9 cellular contexts compared by ENCODE assay signal in the genomic region with DNA sequence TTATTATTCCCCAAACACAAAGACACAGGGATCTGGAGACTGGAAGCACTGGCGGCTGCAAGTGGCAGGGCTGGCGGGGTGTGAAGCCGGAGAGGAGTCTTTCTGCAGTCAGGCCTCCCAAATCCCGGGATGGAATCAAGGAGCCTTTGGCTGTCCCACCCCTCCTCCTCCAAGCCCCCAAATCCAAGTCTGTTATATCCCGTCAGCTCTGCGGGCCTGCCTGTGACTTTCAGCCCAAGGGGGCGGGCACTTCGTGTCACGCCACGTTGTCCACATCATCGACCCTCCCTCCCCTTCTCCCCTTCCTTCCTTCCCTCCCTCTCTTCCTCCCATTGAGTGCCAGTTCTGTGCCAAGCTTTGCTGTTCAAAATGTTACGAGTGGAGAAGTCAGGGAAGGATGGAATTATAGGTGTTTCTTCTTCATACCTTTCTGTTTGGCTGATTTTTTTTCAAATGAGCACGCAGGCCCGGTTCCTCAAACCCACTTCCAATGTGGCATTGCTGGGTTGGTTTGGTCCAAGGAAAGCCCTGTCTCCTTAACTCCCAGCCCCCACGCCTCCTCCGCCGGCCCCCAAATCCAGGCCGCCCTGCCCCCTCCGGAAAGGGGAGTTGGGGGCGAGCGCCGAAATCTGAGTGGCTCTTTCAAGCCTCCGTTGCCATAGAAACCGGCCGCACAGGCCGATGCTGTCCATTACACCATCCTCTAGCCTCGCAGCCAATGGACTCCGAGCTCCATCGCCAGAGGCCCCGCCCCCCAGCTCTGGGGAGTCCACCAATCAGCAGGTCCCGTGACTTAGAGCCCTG. TPM values are rescaled to one million over a fixed set of nuclear protein-coding genes. Genes with fewer than 3 reads are reported as not detected.
DNase-seq lines count a peak whose midpoint lies in the region; ATAC-seq and TF ChIP-seq lines count a peak whose summit lies in the region.
"Had no signal": no experiment of that assay in that cellular context is flagged by ENCODE, and none has a peak within 500 bp of the region (broad histone marks: within the 10 kb centered on the region; RNA-seq: fewer than 3 reads in every experiment).

No MANE protein-coding gene starts in this region.

- H3K36me3 Mint-ChIP-seq in CD8-positive, alpha-beta memory T cell = no peaks in the 10 kb centered on the region
- peaks cover 9% of the 10 kb centered on the region for H3K36me3 Mint-ChIP-seq in nephron progenitor cell (ENCODE audit: low read depth)

- no peaks in the 10 kb centered on the region for H3K27me3 Mint-ChIP-seq in CD8-positive, alpha-beta memory T cell
- no peaks in the 10 kb centered on the region for H3K27me3 Mint-ChIP-seq in nephron progenitor cell (ENCODE audit: low read depth, poor library complexity)
- no peaks in the 10 kb centered on the region for H3K27me3 Mint-ChIP-seq in stimulated activated naive CD8-positive, alpha-beta T cell treated with anti-CD3 and anti-CD28 coated beads, Interleukin-15, amount 100 ng/mL, for 72 hours

- peak; percentile 100 for ATAC-seq in Panc1
- ATAC-seq in stimulated activated naive CD8-positive, alpha-beta T cell treated with anti-CD3 and anti-CD28 coated beads, Interleukin-15, amount 100 ng/mL, for 72 hours = peak; percentile 100

- peaks cover 9 to 14% (median 10%) of the 10 kb centered on the region in 3 donors for H3K4me1 Mint-ChIP-seq in CD8-positive, alpha-beta memory T cell
- peaks cover 69% of the 10 kb centered on the region for H3K4me1 Mint-ChIP-seq in nephron progenitor cell
- peaks cover 21% of the 10 kb centered on the region for H3K4me1 Mint-ChIP-seq in stimulated activated naive CD8-positive, alpha-beta T cell treated with anti-CD3 and anti-CD28 coated beads, Interleukin-15, amount 100 ng/mL, for 72 hours

- no TSS peak for BruUV-seq in Panc1 (replicated peaks; lab: Mats Ljungman, UMichigan)

- H3K36me3 ChIP-seq in CD8-positive, alpha-beta memory T cell (ENCODE audit: insufficient read depth, low read length) = no peaks in the 10 kb centered on the region
- no peaks in the 10 kb centered on the region for H3K36me3 ChIP-seq in Panc1 (ENCODE audit: control insufficient read depth, insufficient read depth, low read length)

- H3K9me3 ChIP-seq in CD8-positive, alpha-beta memory T cell (ENCODE audit: low read length) = no peaks in the 10 kb centered on the region
- no peaks in the 10 kb centered on the region for H3K9me3 ChIP-seq in Panc1 (ENCODE audit: control insufficient read depth, insufficient read depth, low read depth, low read length)

- peaks cover 11% of the 10 kb centered on the region for H3K4me1 ChIP-seq in CD8-positive, alpha-beta memory T cell (ENCODE audit: insufficient read depth, low read length)
- peaks cover 12% of the 10 kb centered on the region for H3K4me1 ChIP-seq in Panc1 (ENCODE audit: control insufficient read depth, insufficient read depth, low read length)

- POLR2A ChIA-PET in CD8-positive, alpha-beta memory T cell (lab: Charles Lee) = interaction anchor here (0.7 to 0.9 kb wide), 4 partner anchors 8 to 598 kb away, joined by 3 to 7 read pairs (median 5); no protein-coding TSS in a partner anchor
- POLR2A ChIA-PET in Panc1 (lab: Charles Lee) = interaction anchor here (0.7 kb wide), 1 partner anchor 13 kb away, joined by 7 read pairs; no protein-coding TSS in a partner anchor

- DNase-seq in CD8-positive, alpha-beta memory T cell = peak; percentile 25 to 82 (median 64)
- DNase-seq in GM20000 (ENCODE audit: low spot score) (peak; percentile 91), HS-27A (ENCODE audit: low read depth) (peak; percentile 96), Panc1 (ENCODE audit: low read depth, low spot score) (no peak), activated gamma-delta T cell treated with Interleukin-2 at 50 U/mL for 16 hours (peak; percentile 69), foreskin fibroblast (peak; percentile 99 to 100), nephron progenitor cell (peak; percentile 99)
- peak; percentile 86 to 95 for DNase-seq in stimulated activated naive CD8-positive, alpha-beta T cell treated with anti-CD3 and anti-CD28 coated beads, Interleukin-15, amount 100 ng/mL, for 72 hours

- H3K27ac ChIP-seq in CD8-positive, alpha-beta memory T cell (ENCODE audit: low read depth, low read length) = no peak overlapping the region
- H3K27ac ChIP-seq in Panc1 (ENCODE audit: low read length) = peak overlapping the region; percentile 84

- in situ Hi-C loops in Panc1 (cut with HindIII; ENCODE audit: low pct_unique_long_range_greater_than_20kb, low sequenced_read_pairs) = no loop called here

- CTCF ChIA-PET in CD8-positive, alpha-beta memory T cell (lab: Charles Lee) = interaction anchor here (1.1 to 1.2 kb wide), 3 partner anchors 12 to 20 kb away, joined by 3 to 4 read pairs (median 3); no protein-coding TSS in a partner anchor
- CTCF ChIA-PET in Panc1 (lab: Charles Lee) = interaction anchor here (0.7 to 1.1 kb wide), 3 partner anchors 14 to 32 kb away, joined by 3 to 6 read pairs (median 4); no protein-coding TSS in a partner anchor

- H3K9me3 Mint-ChIP-seq in CD8-positive, alpha-beta memory T cell = no peaks in the 10 kb centered on the region
- H3K9me3 Mint-ChIP-seq in nephron progenitor cell = no peaks in the 10 kb centered on the region
- H3K9me3 Mint-ChIP-seq in stimulated activated naive CD8-positive, alpha-beta T cell treated with anti-CD3 and anti-CD28 coated beads, Interleukin-15, amount 100 ng/mL, for 72 hours = no peaks in the 10 kb centered on the region

- intact Hi-C loops in Panc1 (cut with micrococcal nuclease; ENCODE audit: unreplicated experiment) = no loop called here

- H3K4me3 ChIP-seq in CD8-positive, alpha-beta memory T cell (ENCODE audit: low read length) = peak overlapping the region; percentile 34
- H3K4me3 ChIP-seq in Panc1 (ENCODE audit: low read depth in 2 of 2, low read length in 2 of 2) (peak overlapping the region; percentile 39 to 65), foreskin fibroblast (ENCODE audit: low read depth in 1 of 2, low read length in 2 of 2) (peak overlapping the region; percentile 45 to 58)

- H3K4me3 Mint-ChIP-seq in CD8-positive, alpha-beta memory T cell = peak overlapping the region in 6 of 7 donors; percentile 55 to 75 (median 67)
- H3K4me3 Mint-ChIP-seq in nephron progenitor cell = peak overlapping the region; percentile 88
- peak overlapping the region; percentile 88 to 92 for H3K4me3 Mint-ChIP-seq in stimulated activated naive CD8-positive, alpha-beta T cell treated with anti-CD3 and anti-CD28 coated beads, Interleukin-15, amount 100 ng/mL, for 72 hours

- no peaks in the 10 kb centered on the region for H3K27me3 ChIP-seq in CD8-positive, alpha-beta memory T cell (ENCODE audit: insufficient read depth, low read length, poor library complexity, severe bottlenecking)
- no peaks in the 10 kb centered on the region for H3K27me3 ChIP-seq in Panc1 (ENCODE audit: control insufficient read depth, insufficient read depth, low read length)

- no peak for TF ChIP-seq CTCF in GM20000 (IDR thresholded peaks at IDR 0.05; ENCODE audit: extremely low read depth, missing control alignments)
- TF ChIP-seq CTCF in Panc1 (IDR thresholded peaks at IDR 0.05) = no peak
- no peak for TF ChIP-seq CTCF in foreskin fibroblast (IDR thresholded peaks at IDR 0.05; ENCODE audit: low read depth, low read length)
- no peak for TF ChIP-seq CTCF in nephron progenitor cell (IDR thresholded peaks at IDR 0.05)

- H3K27ac Mint-ChIP-seq in CD8-positive, alpha-beta memory T cell = peak overlapping the region in 5 of 8 donors; percentile 31 to 73 (median 52)
- peak overlapping the region; percentile 99 for H3K27ac Mint-ChIP-seq in nephron progenitor cell
- peak overlapping the region; percentile 74 to 90 for H3K27ac Mint-ChIP-seq in stimulated activated naive CD8-positive, alpha-beta T cell treated with anti-CD3 and anti-CD28 coated beads, Interleukin-15, amount 100 ng/mL, for 72 hours

RNA-seq across cellular contexts. Expression of gene ZCCHC3, which starts 12.7 kb away (rescaled TPM):
- 10 to 100 TPM; 25.3 to 25.4 TPM for total RNA-seq in CD8-positive, alpha-beta memory T cell
- 14.1 TPM for polyA plus RNA-seq in CD8-positive, alpha-beta memory T cell
- 18.9 TPM for total RNA-seq in Panc1 (2021; ENCODE audit: unreplicated experiment)
- 17.6 TPM for polyA plus RNA-seq in Panc1 (2012; ENCODE audit: insufficient read length)

RNA-seq across cellular contexts. Expression of gene SOX12, which starts 15.3 kb away (rescaled TPM):
- 1 to 10 TPM; 4.7 to 5.1 TPM for total RNA-seq in CD8-positive, alpha-beta memory T cell
- 0.64 TPM for polyA plus RNA-seq in CD8-positive, alpha-beta memory T cell
- 48.6 TPM for total RNA-seq in Panc1 (2021; ENCODE audit: unreplicated experiment)
- 52.3 TPM for polyA plus RNA-seq in Panc1 (2012; ENCODE audit: insufficient read length)

RNA-seq across cellular contexts. Expression of gene C20orf96, which starts 19.5 kb away (rescaled TPM):
- 1 to 10 TPM; 3.7 to 4.3 TPM for total RNA-seq in CD8-positive, alpha-beta memory T cell
- polyA plus RNA-seq in CD8-positive, alpha-beta memory T cell = 0.46 TPM
- 20.5 TPM for total RNA-seq in Panc1 (2021; ENCODE audit: unreplicated experiment)
- 22.6 TPM for polyA plus RNA-seq in Panc1 (2012; ENCODE audit: insufficient read length)

RNA-seq across cellular contexts. Expression of gene NRSN2, which starts 36.9 kb away (rescaled TPM):
- 1 to 10 TPM; 7.6 to 9.5 TPM for total RNA-seq in CD8-positive, alpha-beta memory T cell
- polyA plus RNA-seq in CD8-positive, alpha-beta memory T cell = 1.0 TPM
- total RNA-seq in Panc1 (2021; ENCODE audit: unreplicated experiment) = 44.9 TPM
- polyA plus RNA-seq in Panc1 (2012; ENCODE audit: insufficient read length) = 74.8 TPM

RNA-seq across cellular contexts. Expression of gene DEFB132, which starts 52.5 kb away (rescaled TPM):
- not detected for total RNA-seq in CD8-positive, alpha-beta memory T cell
- not detected for polyA plus RNA-seq in CD8-positive, alpha-beta memory T cell
- total RNA-seq in Panc1 (2021; ENCODE audit: unreplicated experiment) = 0.10 TPM
- 0.10 TPM for polyA plus RNA-seq in Panc1 (2012; ENCODE audit: insufficient read length)
- total RNA-seq: activated CD8-positive, alpha-beta memory T cell treated with anti-CD3 and anti-CD28 coated beads for 36 hours had no signal
